ENCODE assay signal across 27 cellular contexts in genomic region chr18:10306779-10307178, GRCh38.
"Had no signal": no experiment of that assay in that cellular context is flagged by ENCODE, and none has a peak within 500 bp of the region (broad histone marks: within the 10 kb centered on the region; RNA-seq: fewer than 3 reads in every experiment).

No MANE protein-coding gene starts in this region.

- FAIRE-seq: urothelium cell line had no signal

- DNase-seq: stimulated activated CD4-positive, alpha-beta T cell treated with anti-CD3 and anti-CD28 coated beads, Interleukin-2, amount 100 ng/mL, for 48 hours; stimulated activated CD4-positive, alpha-beta T cell treated with anti-CD3 and anti-CD28 coated beads, Interleukin-4, amount 100 ng/mL, for 1 hour; stimulated activated CD4-positive, alpha-beta T cell treated with anti-CD3 and anti-CD28 coated beads, Interleukin-4, amount 100 ng/mL, for 24 hours; stimulated activated CD4-positive, alpha-beta T cell treated with anti-CD3 and anti-CD28 coated beads, Interleukin-4, amount 100 ng/mL, for 4 hours; stimulated activated CD8-positive, alpha-beta memory T cell treated with anti-CD3 and anti-CD28 coated beads, Interleukin-4, amount 100 ng/mL, for 48 hours; stimulated activated naive B cell treated with anti-CD40 and anti-IgM and Interleukin-4, amounts not matched to agents 10 μg/mL and 1 μg/mL and 100 μg/mL, for 72 hours; stimulated activated naive CD4-positive, alpha-beta T cell; stimulated activated naive CD4-positive, alpha-beta T cell treated with Interleukin-2 at 50 U/mL for 16 hours; stimulated activated naive CD8-positive, alpha-beta T cell treated with anti-CD3 and anti-CD28 coated beads, Interleukin-15, amount 100 ng/mL, for 72 hours; stimulated activated naive CD8-positive, alpha-beta T cell treated with anti-CD3 and anti-CD28 coated beads, Interleukin-15, Interleukin-2, amounts not matched to agents 100 U/mL and 50 U/mL, for 24 hours; stomach; substantia nigra; testis; thyroid gland; tibial artery; transverse colon; trophoblast cell; upper lobe of left lung; upper lobe of right lung; uterus had no signal

- H3K36me3 ChIP-seq: stomach, suprapubic skin, thoracic aorta, thyroid gland, tibial artery, tibial nerve, transverse colon, upper lobe of left lung, upper lobe of right lung, uterus, vagina had no signal

- ATAC-seq: stimulated activated effector memory CD8-positive, alpha-beta T cell treated with anti-CD3 and anti-CD28 coated beads, Interleukin-12 subunit alpha, Interleukin-12 subunit beta, amount 100 ng/mL, for 72 hours; stimulated activated memory B cell treated with anti-CD40 and anti-IgM and Interleukin-4, amounts not matched to agents 10 μg/mL and 1 μg/mL and 100 μg/mL, for 72 hours; stimulated activated naive B cell treated with anti-CD40 and anti-IgM and Interleukin-4, amounts not matched to agents 10 μg/mL and 1 μg/mL and 100 μg/mL, for 72 hours; stimulated activated naive CD8-positive, alpha-beta T cell treated with anti-CD3 and anti-CD28 coated beads, Interleukin-15, amount 100 ng/mL, for 72 hours; stimulated activated naive CD8-positive, alpha-beta T cell treated with anti-CD3 and anti-CD28 coated beads, Interleukin-15, Interleukin-2, amounts not matched to agents 100 U/mL and 50 U/mL, for 24 hours; upper lobe of right lung had no signal

- H3K27me3 ChIP-seq: stomach, suprapubic skin, testis, thyroid gland, tibial artery, tibial nerve, transverse colon, upper lobe of left lung, upper lobe of right lung, uterus, vagina had no signal

- H3K4me1 ChIP-seq: stomach, testis, thyroid gland, tibial artery, tibial nerve, transverse colon, upper lobe of right lung, uterus had no signal

- H3K27ac ChIP-seq: stomach, suprapubic skin, testis, thoracic aorta, thyroid gland, tibial artery, tibial nerve, transverse colon, upper lobe of left lung, upper lobe of right lung, uterus, vagina had no signal

- H3K4me3 ChIP-seq: stomach, suprapubic skin, testis, thoracic aorta, thyroid gland, tibial artery, tibial nerve, transverse colon, upper lobe of left lung, upper lobe of right lung, uterus, vagina had no signal

- H3K9me3 ChIP-seq: stomach, suprapubic skin, testis, thoracic aorta, thyroid gland, tibial artery, tibial nerve, transverse colon, upper lobe of left lung, upper lobe of right lung, uterus, vagina had no signal
